Comparison of ENCODE assay signal across 1 cellular context in genomic region chr20:49965781-49966304, GRCh38.
TF ChIP-seq lines count a peak whose summit lies in the region.

No MANE protein-coding gene starts in this region.

TF ChIP-seq in HepG2, 621 proteins besides CTCF, POLR2A, EP300 and RAD21 (continued from another document and continues in another):
- no peak for TF ChIP-seq PBX3 (CRISPR knock-in tag; IDR thresholded peaks at IDR 0.05; ENCODE audit: borderline replicate concordance)
- peak; percentile 37; the same call in 1 of the 2 replicates for TF ChIP-seq ZNF607 (CRISPR knock-in tag; IDR thresholded peaks at IDR 0.05; ENCODE audit: borderline replicate concordance)
- TF ChIP-seq HDAC2 (CRISPR knock-in tag; IDR thresholded peaks at IDR 0.05): 0 out of 2 replicates have a peak, but pooled peaks have one; percentile 37
- TF ChIP-seq KDM1A (CRISPR knock-in tag; IDR thresholded peaks at IDR 0.05): peak; percentile 30; the same call in 1 of the 2 replicates
- TF ChIP-seq, protein P1, sequence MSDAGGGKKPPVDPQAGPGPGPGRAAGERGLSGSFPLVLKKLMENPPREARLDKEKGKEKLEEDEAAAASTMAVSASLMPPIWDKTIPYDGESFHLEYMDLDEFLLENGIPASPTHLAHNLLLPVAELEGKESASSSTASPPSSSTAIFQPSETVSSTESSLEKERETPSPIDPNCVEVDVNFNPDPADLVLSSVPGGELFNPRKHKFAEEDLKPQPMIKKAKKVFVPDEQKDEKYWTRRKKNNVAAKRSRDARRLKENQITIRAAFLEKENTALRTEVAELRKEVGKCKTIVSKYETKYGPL (CRISPR knock-in tag; IDR thresholded peaks at IDR 0.05): peak; percentile 61; the same call in 1 of the 2 replicates
- TF ChIP-seq HHEX (CRISPR knock-in tag; IDR thresholded peaks at IDR 0.05): 0 out of 2 replicates have a peak, but pooled peaks have one; percentile 6
- TF ChIP-seq GABPA (IDR thresholded peaks at IDR 0.05; ENCODE audit: low read depth, low read length): no peak
- TF ChIP-seq GABPA (CRISPR knock-in tag; IDR thresholded peaks at IDR 0.05; ENCODE audit: low read depth): peak; percentile 60; the same call in 1 of the 2 replicates
- TF ChIP-seq SOX6 (IDR thresholded peaks at IDR 0.05): no peak
- TF ChIP-seq SOX6 (CRISPR knock-in tag; IDR thresholded peaks at IDR 0.05): peak; percentile 56; the same call in 1 of the 2 replicates
- TF ChIP-seq RNF2 (conservative IDR thresholded peaks at IDR 0.05; ENCODE audit: low read depth): no peak
- peak; percentile 23 for TF ChIP-seq TEAD3 (CRISPR knock-in tag; optimal IDR thresholded peaks at IDR 0.05; ENCODE audit: borderline replicate concordance)
- 0 out of 2 replicates have a peak, but pooled peaks have one; percentile 6 for TF ChIP-seq TOPORS (CRISPR knock-in tag; IDR thresholded peaks at IDR 0.05)
- no peak for TF ChIP-seq TBX3 (IDR thresholded peaks at IDR 0.05; ENCODE audit: borderline replicate concordance)
- 0 out of 2 replicates have a peak, but pooled peaks have one; percentile 22 for TF ChIP-seq ELF1 (CRISPR knock-in tag; IDR thresholded peaks at IDR 0.05)
- TF ChIP-seq SAP130 (CRISPR knock-in tag; IDR thresholded peaks at IDR 0.05; ENCODE audit: low read depth): 0 out of 2 replicates have a peak, but pooled peaks have one; percentile 3
- peak; percentile 48 for TF ChIP-seq NR2F6 (IDR thresholded peaks at IDR 0.05)
- TF ChIP-seq NR2F6 (CRISPR knock-in tag; IDR thresholded peaks at IDR 0.05): peak; percentile 20; the same call in 1 of the 2 replicates
- TF ChIP-seq SIX1 (CRISPR knock-in tag; IDR thresholded peaks at IDR 0.05; ENCODE audit: borderline replicate concordance): peak; percentile 55; the same call in 1 of the 2 replicates
- 0 out of 2 replicates have a peak, but pooled peaks have one; percentile 23 for TF ChIP-seq ZNF788 (CRISPR knock-in tag; IDR thresholded peaks at IDR 0.05; ENCODE audit: borderline replicate concordance)
- TF ChIP-seq, protein P2, sequence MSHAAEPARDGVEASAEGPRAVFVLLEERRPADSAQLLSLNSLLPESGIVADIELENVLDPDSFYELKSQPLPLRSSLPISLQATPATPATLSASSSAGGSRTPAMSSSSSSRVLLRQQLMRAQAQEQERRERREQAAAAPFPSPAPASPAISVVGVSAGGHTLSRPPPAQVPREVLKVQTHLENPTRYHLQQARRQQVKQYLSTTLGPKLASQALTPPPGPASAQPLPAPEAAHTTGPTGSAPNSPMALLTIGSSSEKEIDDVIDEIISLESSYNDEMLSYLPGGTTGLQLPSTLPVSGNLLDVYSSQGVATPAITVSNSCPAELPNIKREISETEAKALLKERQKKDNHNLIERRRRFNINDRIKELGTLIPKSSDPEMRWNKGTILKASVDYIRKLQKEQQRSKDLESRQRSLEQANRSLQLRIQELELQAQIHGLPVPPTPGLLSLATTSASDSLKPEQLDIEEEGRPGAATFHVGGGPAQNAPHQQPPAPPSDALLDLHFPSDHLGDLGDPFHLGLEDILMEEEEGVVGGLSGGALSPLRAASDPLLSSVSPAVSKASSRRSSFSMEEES (CRISPR knock-in tag; IDR thresholded peaks at IDR 0.05): no peak
- 0 out of 2 replicates have a peak, but pooled peaks have one; percentile 23 for TF ChIP-seq SALL1 (CRISPR knock-in tag; IDR thresholded peaks at IDR 0.05)
- TF ChIP-seq NFAT5 (CRISPR knock-in tag; IDR thresholded peaks at IDR 0.05): no peak
- TF ChIP-seq RARA (CRISPR knock-in tag; IDR thresholded peaks at IDR 0.05): 0 out of 2 replicates have a peak, but pooled peaks have one; percentile 25
- 0 out of 2 replicates have a peak, but pooled peaks have one; percentile 34 for TF ChIP-seq ZIK1 (CRISPR knock-in tag; IDR thresholded peaks at IDR 0.05; ENCODE audit: borderline replicate concordance, low read depth)
- peak; percentile 18; the same call in 1 of the 2 replicates for TF ChIP-seq ZNF430 (CRISPR knock-in tag; IDR thresholded peaks at IDR 0.05)
- TF ChIP-seq ZNF850 (CRISPR knock-in tag; conservative IDR thresholded peaks at IDR 0.05): no peak
- TF ChIP-seq ZNF704 (CRISPR knock-in tag; IDR thresholded peaks at IDR 0.05; ENCODE audit: borderline replicate concordance): no peak
- TF ChIP-seq ARID5B (CRISPR knock-in tag; IDR thresholded peaks at IDR 0.05): 0 out of 2 replicates have a peak, but pooled peaks have one; percentile 28
- no peak for TF ChIP-seq JUN (CRISPR knock-in tag; IDR thresholded peaks at IDR 0.05)
- no peak for TF ChIP-seq SP4 (CRISPR knock-in tag; IDR thresholded peaks at IDR 0.05)
- no peak for TF ChIP-seq MYC (CRISPR knock-in tag; IDR thresholded peaks at IDR 0.05; ENCODE audit: borderline replicate concordance)
- peak; percentile 42 for TF ChIP-seq THAP11 (CRISPR knock-in tag; IDR thresholded peaks at IDR 0.05)
- TF ChIP-seq GABPB1 (CRISPR knock-in tag; IDR thresholded peaks at IDR 0.05): peak; percentile 56
- TF ChIP-seq SIN3B (IDR thresholded peaks at IDR 0.05; ENCODE audit: low read length): no peak
- no peak for TF ChIP-seq ZFX (CRISPR knock-in tag; IDR thresholded peaks at IDR 0.05; ENCODE audit: low read depth)
- TF ChIP-seq HMGXB3 (CRISPR knock-in tag; IDR thresholded peaks at IDR 0.05; ENCODE audit: borderline replicate concordance): no peak
- TF ChIP-seq, protein P3, sequence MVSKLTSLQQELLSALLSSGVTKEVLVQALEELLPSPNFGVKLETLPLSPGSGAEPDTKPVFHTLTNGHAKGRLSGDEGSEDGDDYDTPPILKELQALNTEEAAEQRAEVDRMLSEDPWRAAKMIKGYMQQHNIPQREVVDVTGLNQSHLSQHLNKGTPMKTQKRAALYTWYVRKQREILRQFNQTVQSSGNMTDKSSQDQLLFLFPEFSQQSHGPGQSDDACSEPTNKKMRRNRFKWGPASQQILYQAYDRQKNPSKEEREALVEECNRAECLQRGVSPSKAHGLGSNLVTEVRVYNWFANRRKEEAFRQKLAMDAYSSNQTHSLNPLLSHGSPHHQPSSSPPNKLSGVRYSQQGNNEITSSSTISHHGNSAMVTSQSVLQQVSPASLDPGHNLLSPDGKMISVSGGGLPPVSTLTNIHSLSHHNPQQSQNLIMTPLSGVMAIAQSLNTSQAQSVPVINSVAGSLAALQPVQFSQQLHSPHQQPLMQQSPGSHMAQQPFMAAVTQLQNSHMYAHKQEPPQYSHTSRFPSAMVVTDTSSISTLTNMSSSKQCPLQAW (CRISPR knock-in tag; IDR thresholded peaks at IDR 0.05): 0 out of 2 replicates have a peak, but pooled peaks have one; percentile 17
- no peak for TF ChIP-seq CREB1 (IDR thresholded peaks at IDR 0.05)
- 0 out of 2 replicates have a peak, but pooled peaks have one; percentile 27 for TF ChIP-seq CREB1 (CRISPR knock-in tag; IDR thresholded peaks at IDR 0.05)
- TF ChIP-seq SRF (IDR thresholded peaks at IDR 0.05; ENCODE audit: low read depth, low read length): peak; percentile 64
